ENCODE assay signal across 12 cellular contexts in the genomic region with DNA sequence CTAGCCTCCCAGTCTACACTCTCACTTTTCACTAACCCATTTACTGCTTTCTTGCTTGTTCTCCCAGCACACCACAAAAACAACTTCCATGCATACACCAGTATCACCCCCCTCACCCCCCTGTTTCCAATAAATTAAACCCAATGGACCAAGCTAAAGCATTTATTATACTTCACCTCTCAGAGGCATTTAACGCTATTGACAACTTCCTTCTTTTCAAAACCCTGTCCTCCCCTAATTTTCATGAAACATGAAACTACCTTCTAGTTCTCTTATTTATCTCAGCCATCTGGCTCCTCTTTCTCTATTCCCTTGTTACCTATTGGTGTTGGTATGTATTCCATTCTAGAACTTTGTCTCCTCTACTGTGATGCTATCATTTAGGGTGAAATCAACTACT. TPM values are rescaled to one million over a fixed set of nuclear protein-coding genes. Genes with fewer than 3 reads are reported as not detected.
A peak's percentile ranks its signal among the peaks of the same experiment; 100 is the strongest.
DNase-seq lines count a peak whose midpoint lies in the region; ATAC-seq lines count a peak whose summit lies in the region.
"Had no signal": no experiment of that assay in that cellular context is flagged by ENCODE, and none has a peak within 500 bp of the region (broad histone marks: within the 10 kb centered on the region; RNA-seq: fewer than 3 reads in every experiment).

No MANE protein-coding gene starts in this region.

- H3K4ac ChIP-seq in mesendoderm (ENCODE audit: low read depth, low read length), result no peak overlapping the region

- intact Hi-C loops in CD4-positive, alpha-beta memory T cell (cut with micrococcal nuclease), result no loop called here

- H3K4me3 ChIP-seq in CD4-positive, alpha-beta memory T cell (ENCODE audit: low read length in 2 of 2), result no peak overlapping the region
- H3K4me3 ChIP-seq in Karpas-422 (ENCODE audit: low read length) (peak overlapping the region; percentile 36), mesendoderm (ENCODE audit: low read length) (no peak overlapping the region)

- no peaks in the 10 kb centered on the region for H4K20me1 ChIP-seq in Karpas-422 (ENCODE audit: insufficient read depth, low read depth, low read length)

- H3K9me3 Mint-ChIP-seq in CD4-positive, alpha-beta memory T cell, result no peaks in the 10 kb centered on the region
- H3K9me3 Mint-ChIP-seq in activated naive CD4-positive, alpha-beta T cell treated with anti-CD3 and anti-CD28 coated beads, Interleukin-2, amount 50 U/mL, for 72 hours, result peaks cover 3 to 5% of the 10 kb centered on the region in 2 donors
- H3K9me3 Mint-ChIP-seq: H9 had no signal

- H3K79me2 ChIP-seq in Karpas-422 (ENCODE audit: low read length) (peaks cover 67% of the 10 kb centered on the region), mesendoderm (ENCODE audit: control insufficient read depth, insufficient read depth, low read length) (no peaks in the 10 kb centered on the region)

- H3K4me2 ChIP-seq in Karpas-422 (ENCODE audit: low read depth, low read length, poor library complexity, severe bottlenecking) (peak overlapping the region; percentile 71), mesendoderm (ENCODE audit: low read length) (no peak overlapping the region)

- peak overlapping the region; percentile 85 to 99 (median 91) for H3K27ac Mint-ChIP-seq in CD4-positive, alpha-beta memory T cell
- H3K27ac Mint-ChIP-seq in activated naive CD4-positive, alpha-beta T cell treated with anti-CD3 and anti-CD28 coated beads, Interleukin-2, amount 50 U/mL, for 72 hours, result peak overlapping the region; percentile 24 to 68
- H3K27ac Mint-ChIP-seq: H9 had no signal

- H3K9me3 ChIP-seq in CD4-positive, alpha-beta memory T cell (ENCODE audit: control insufficient read depth in 1 of 2, low read length in 2 of 2), result no peaks in the 10 kb centered on the region
- H3K9me3 ChIP-seq in Karpas-422 (ENCODE audit: low read length), result no peaks in the 10 kb centered on the region

- no peak overlapping the region for H2AK5ac ChIP-seq in mesendoderm (ENCODE audit: low read length)

- DNase-seq in CD4-positive, alpha-beta memory T cell, result no peak
- DNase-seq in Karpas-422 (peak; percentile 83), nucleus accumbens (lab: John Stamatoyannopoulos, UW) (no peak), mesendoderm (no peak), cerebellum (ENCODE audit: low spot score) (no peak), inferior parietal cortex (ENCODE audit: extremely low spot score) (no peak)
- DNase-seq in activated naive CD4-positive, alpha-beta T cell treated with anti-CD3 and anti-CD28 coated beads, Interleukin-2, amount 50 U/mL, for 72 hours (ENCODE audit: low spot score in 2 of 2), result no peak
- DNase-seq: activated CD4-positive, CD25-positive, alpha-beta regulatory T cell treated with anti-CD3 and anti-CD28 coated beads, Interleukin-2, amount 50 U/mL, for 72 hours; DND-41; H9; NCI-H1092 treated with DMSO at 0.1 percent for 48 hours had no signal

- no peak overlapping the region for H3K23ac ChIP-seq in mesendoderm (ENCODE audit: low read length)

- no peak overlapping the region for H3K56ac ChIP-seq in mesendoderm (ENCODE audit: low read length)

- POLR2A ChIA-PET in CD4-positive, alpha-beta memory T cell (lab: Charles Lee; ENCODE audit: partially characterized antibody), result interaction anchor here (0.6 to 22.8 kb wide), 6 partner anchors 11 to 903 kb away, joined by 3 to 449 read pairs (median 198); a partner anchor contains a TSS

- no CpG with 5 or more reads among the region's 1 CpG for WGBS in mesendoderm (ENCODE audit: extremely low coverage, insufficient coverage, low lambda C conversion rate)

- H3K9ac ChIP-seq in Karpas-422 (ENCODE audit: low read length), result peak overlapping the region; percentile 48; the same call in 1 of the 2 replicates
- no peak overlapping the region for H3K9ac ChIP-seq in mesendoderm (ENCODE audit: low read length)

- no peak overlapping the region for H4K5ac ChIP-seq in mesendoderm (ENCODE audit: low read length)

- no peaks in the 10 kb centered on the region for H3K79me1 ChIP-seq in mesendoderm (ENCODE audit: low read length)

- peaks cover 98% of the 10 kb centered on the region for H3K4me1 ChIP-seq in CD4-positive, alpha-beta memory T cell (ENCODE audit: insufficient read depth, low read length)
- H3K4me1 ChIP-seq in Karpas-422 (ENCODE audit: low read length) (peaks cover 98% of the 10 kb centered on the region), mesendoderm (ENCODE audit: control insufficient read depth, low read depth, low read length) (no peaks in the 10 kb centered on the region)

- no peak overlapping the region for H2BK120ac ChIP-seq in mesendoderm (ENCODE audit: low read depth, low read length)

- no peaks in the 10 kb centered on the region for H3K9me2 ChIP-seq in Karpas-422 (replicated peaks; ENCODE audit: insufficient read depth, low read length)

- no peaks in the 10 kb centered on the region for H3K27me3 ChIP-seq in CD4-positive, alpha-beta memory T cell (ENCODE audit: insufficient read depth, low read length)
- H3K27me3 ChIP-seq in Karpas-422 (ENCODE audit: low read length), result no peaks in the 10 kb centered on the region
- no peaks in the 10 kb centered on the region for H3K27me3 ChIP-seq in mesendoderm (ENCODE audit: insufficient read depth, low read length, poor library complexity)

- H3K27me3 Mint-ChIP-seq in CD4-positive, alpha-beta memory T cell, result no peaks in the 10 kb centered on the region

- H3K4me3 Mint-ChIP-seq in CD4-positive, alpha-beta memory T cell, result peak overlapping the region; percentile 34 to 76 (median 66)
- H3K4me3 Mint-ChIP-seq: H9 had no signal

- H2BK5ac ChIP-seq in mesendoderm (ENCODE audit: low read length), result no peak overlapping the region

- peak overlapping the region; percentile 63 for H3K27ac ChIP-seq in CD4-positive, alpha-beta memory T cell (ENCODE audit: low read depth, low read length)
- H3K27ac ChIP-seq in Karpas-422 (ENCODE audit: low read length) (peak overlapping the region; percentile 99), mesendoderm (ENCODE audit: low read depth, low read length) (no peak overlapping the region)

- H2BK15ac ChIP-seq in mesendoderm (replicated peaks; ENCODE audit: low read depth), result no peak overlapping the region

- H3K36me3 ChIP-seq in CD4-positive, alpha-beta memory T cell (ENCODE audit: insufficient read depth, low read length), result peaks cover 8% of the 10 kb centered on the region
- H3K36me3 ChIP-seq in Karpas-422 (ENCODE audit: insufficient read depth, low read length), result peaks cover 50% of the 10 kb centered on the region
- no peaks in the 10 kb centered on the region for H3K36me3 ChIP-seq in mesendoderm (ENCODE audit: control insufficient read depth, insufficient read depth, low read length)

- H3K4me1 Mint-ChIP-seq in CD4-positive, alpha-beta memory T cell, result peaks cover 73 to 95% (median 86%) of the 10 kb centered on the region in 4 donors

- no peak overlapping the region for H3K18ac ChIP-seq in mesendoderm (ENCODE audit: low read length)

- CTCF ChIA-PET in CD4-positive, alpha-beta memory T cell (lab: Charles Lee; ENCODE audit: partially characterized antibody), result interaction anchor here (1.4 to 2.7 kb wide), 3 partner anchors 8 to 51 kb away, joined by 5 to 12 read pairs (median 12); no protein-coding TSS in a partner anchor

- no peak overlapping the region for H4K8ac ChIP-seq in mesendoderm (ENCODE audit: low read depth, low read length)

- peak; percentile 69 for ATAC-seq in GM19351 (IDR thresholded peaks at IDR 0.05; ENCODE audit: unreplicated experiment)
- no peak for ATAC-seq in activated naive CD4-positive, alpha-beta T cell treated with anti-CD3 and anti-CD28 coated beads, Interleukin-2, amount 50 U/mL, for 72 hours

- H3K36me3 Mint-ChIP-seq in CD4-positive, alpha-beta memory T cell, result peaks cover 53 to 68% of the 10 kb centered on the region in 2 donors
- peaks cover 23 to 46% of the 10 kb centered on the region in 2 donors for H3K36me3 Mint-ChIP-seq in activated naive CD4-positive, alpha-beta T cell treated with anti-CD3 and anti-CD28 coated beads, Interleukin-2, amount 50 U/mL, for 72 hours

- no peak overlapping the region for H2AFZ ChIP-seq in Karpas-422 (ENCODE audit: low read length)

RNA-seq across cellular contexts. Expression of a gene that starts 32.3 kb away (rescaled TPM):
- 100 to 1,000 TPM; 974 to 987 TPM for total RNA-seq in CD4-positive, alpha-beta memory T cell
- 1,000 to 10,000 TPM in 1 of 2 donors, 100 to 1,000 TPM in 1; 915 to 1,019 TPM for polyA plus RNA-seq in CD4-positive, alpha-beta memory T cell
- total RNA-seq in Karpas-422 (2014; rRNA removed; shearing (Covaris generic); ENCODE audit: low replicate concordance), result 367 and 812 TPM in 2 replicates
- total RNA-seq in activated naive CD4-positive, alpha-beta T cell treated with anti-CD3 and anti-CD28 coated beads, Interleukin-2, amount 50 U/mL, for 72 hours, result 100 to 1,000 TPM; 433 to 644 TPM
- polyA plus RNA-seq in mesendoderm (2013, experiment 1 of 2), result not detected
- polyA plus RNA-seq in mesendoderm (2013, experiment 2 of 2), result under 0.01 TPM
- 4.4 TPM for total RNA-seq in cerebellum
- total RNA-seq: H9 had no signal

Comparison
In these comparisons a context has a peak if more than half of its experiments do, and no peak if none do; other contexts are left out.
1. RNA of a gene that starts 32.3 kb away (total RNA-seq): 974 to 987 TPM in CD4-positive, alpha-beta memory T cell, 367 to 812 TPM in Karpas-422 and 433 to 644 TPM in activated naive CD4-positive, alpha-beta T cell treated with anti-CD3 and anti-CD28 coated beads, Interleukin-2, amount 50 U/mL, for 72 hours; 4.4 TPM in cerebellum (single experiment); every median in the first group is over 10 times any median in the second.